19 cellular contexts compared by ENCODE assay signal in genomic region chr9:33742051-33742450, GRCh38. TPM values are rescaled to one million over a fixed set of nuclear protein-coding genes. Genes with fewer than 3 reads are reported as not detected.
"Had no signal": no experiment of that assay in that cellular context is flagged by ENCODE, and none has a peak within 500 bp of the region (broad histone marks: within the 10 kb centered on the region; RNA-seq: fewer than 3 reads in every experiment).

No MANE protein-coding gene starts in this region.

- H3K9me3 ChIP-seq: Peyer's patch, SJCRH30 had no signal

- H3K4me1 Mint-ChIP-seq: IgD-negative memory B cell had no signal

- H3K27ac Mint-ChIP-seq: IgD-negative memory B cell had no signal

- H3K4me3 Mint-ChIP-seq: IgD-negative memory B cell had no signal

- H3K27me3 ChIP-seq: Peyer's patch, SJCRH30 had no signal

- H3K36me3 ChIP-seq: Peyer's patch, SJCRH30 had no signal

- DNase-seq: NCI-H1092 treated with DMSO at 0.1 percent for 48 hours; NCI-H1436; NCI-H187; NCI-H2029 treated with DMSO at 0.1 percent for 48 hours; NCI-H2171 treated with DMSO at 0.1 percent for 48 hours; NCI-H345; NCI-H446 treated with DMSO at 0.1 percent for 48 hours; NCI-H510A treated with DMSO at 0.1 percent for 48 hours; NK-92 treated with Interleukin-12 subunit alpha and Interleukin-12 subunit beta, amount 100 ng/mL, for 24 hours; PC-9; SHP77 treated with DMSO at 0.1 percent for 48 hours; SJCRH30 had no signal

- H3K27ac ChIP-seq: KMS-11, PC-9, SJCRH30 had no signal

- ATAC-seq: Right ventricle myocardium inferior, SK-N-SH treated with all-trans-retinoic acid at 6 μM for 48 hours had no signal

- H3K4me3 ChIP-seq: K562, PC-9, Peyer's patch, SJCRH30 had no signal

- H3K4me1 ChIP-seq: Peyer's patch, SJCRH30 had no signal

- H3K36me3 Mint-ChIP-seq: IgD-negative memory B cell had no signal

RNA-seq across cellular contexts. Expression of gene PRSS3, which starts 53.3 kb away (rescaled TPM):
- total RNA-seq: HepG2, Right ventricle myocardium inferior, SJCRH30 had no signal
- polyA plus RNA-seq: HepG2, IgD-negative memory B cell had no signal
